1 cellular context compared by ENCODE assay signal in genomic region chr11:102522332-102523207, GRCh38.
TF ChIP-seq lines count a peak whose summit lies in the region.

No MANE protein-coding gene starts in this region.

TF ChIP-seq in GM12878, 131 proteins besides CTCF, POLR2A, EP300 and RAD21 (continued from another document):
- TF ChIP-seq ZBTB11 (CRISPR knock-in tag; IDR thresholded peaks at IDR 0.05): no peak
- TF ChIP-seq PKNOX1 (IDR thresholded peaks at IDR 0.05): no peak
- TF ChIP-seq PRDM15 (CRISPR knock-in tag; IDR thresholded peaks at IDR 0.05): no peak
- TF ChIP-seq IKZF1 (conservative IDR thresholded peaks at IDR 0.05): 0 out of 2 replicates have a peak, but pooled peaks have one; percentile 43
- no peak for TF ChIP-seq IRF5 (IDR thresholded peaks at IDR 0.05; ENCODE audit: borderline replicate concordance)
- no peak for TF ChIP-seq KDM1A (IDR thresholded peaks at IDR 0.05; ENCODE audit: borderline replicate concordance)
- TF ChIP-seq ATF2 (IDR thresholded peaks at IDR 0.05; ENCODE audit: low read length): no peak
- TF ChIP-seq LARP7 (IDR thresholded peaks at IDR 0.05): no peak
- no peak for TF ChIP-seq POLR2AphosphoS2 (IDR thresholded peaks at IDR 0.05; ENCODE audit: low read depth, low read length)
- TF ChIP-seq YY1 (IDR thresholded peaks at IDR 0.05; ENCODE audit: low read depth, low read length): no peak
- TF ChIP-seq KLF5 (IDR thresholded peaks at IDR 0.05; ENCODE audit: partially characterized antibody): no peak
- TF ChIP-seq PAX8 (IDR thresholded peaks at IDR 0.05): no peak
- no peak for TF ChIP-seq E2F8 (IDR thresholded peaks at IDR 0.05; ENCODE audit: low read depth, partially characterized antibody)
- no peak for TF ChIP-seq SP1 (IDR thresholded peaks at IDR 0.05; ENCODE audit: low read depth, low read length)
- TF ChIP-seq POLR2AphosphoS5 (IDR thresholded peaks at IDR 0.05; ENCODE audit: low read length): no peak
- no peak for TF ChIP-seq BCL3 (IDR thresholded peaks at IDR 0.05; ENCODE audit: borderline replicate concordance, insufficient read depth, low read depth, low read length, poor library complexity, severe bottlenecking)
- no peak for TF ChIP-seq TAF1 (IDR thresholded peaks at IDR 0.05; ENCODE audit: borderline replicate concordance, low read depth, low read length)
- no peak for TF ChIP-seq HDAC2 (IDR thresholded peaks at IDR 0.05)
- no peak for TF ChIP-seq NRF1 (conservative IDR thresholded peaks at IDR 0.05; ENCODE audit: low read depth, low read length)
- no peak for TF ChIP-seq NR2C1 (IDR thresholded peaks at IDR 0.05)
- TF ChIP-seq POU2F2 (IDR thresholded peaks at IDR 0.05; ENCODE audit: borderline replicate concordance, low read depth, low read length): 0 out of 3 replicates have a peak, but pooled peaks have one; percentile 46
- TF ChIP-seq STAT3 (IDR thresholded peaks at IDR 0.05; ENCODE audit: low read depth, low read length): no peak
- no peak for TF ChIP-seq ZSCAN29 (IDR thresholded peaks at IDR 0.05)
- TF ChIP-seq MTA3 (IDR thresholded peaks at IDR 0.05; ENCODE audit: borderline replicate concordance, low read length): 0 out of 2 replicates have a peak, but pooled peaks have one; percentile 27
- no peak for TF ChIP-seq NR2F1 (conservative IDR thresholded peaks at IDR 0.05)
- TF ChIP-seq GATAD2B (conservative IDR thresholded peaks at IDR 0.05; ENCODE audit: low read depth): no peak
- no peak for TF ChIP-seq CREB1 (IDR thresholded peaks at IDR 0.05; ENCODE audit: low read depth)
- TF ChIP-seq IKZF2 (IDR thresholded peaks at IDR 0.05): peak; percentile 25 to 32; a peak in 2 of 4 replicates
- no peak for TF ChIP-seq HDAC6 (IDR thresholded peaks at IDR 0.05; ENCODE audit: unreplicated experiment)
- no peak for TF ChIP-seq SKIL (IDR thresholded peaks at IDR 0.05; ENCODE audit: low read depth, poor library complexity, severe bottlenecking)
- no peak for TF ChIP-seq NR2C2 (IDR thresholded peaks at IDR 0.05; ENCODE audit: borderline replicate concordance, control insufficient read depth, insufficient read length, low read depth)
- no peak for TF ChIP-seq ZBTB33 (IDR thresholded peaks at IDR 0.05)
- no peak for TF ChIP-seq CREM (IDR thresholded peaks at IDR 0.05; ENCODE audit: low read depth)
- TF ChIP-seq HDGF (IDR thresholded peaks at IDR 0.05): no peak
